ENCODE assay signal across 30 cellular contexts in genomic region chr1:222555992-222556615, GRCh38. TPM values are rescaled to one million over a fixed set of nuclear protein-coding genes. Genes with fewer than 3 reads are reported as not detected.
DNase-seq lines count a peak whose midpoint lies in the region; ATAC-seq, FAIRE-seq and TF ChIP-seq lines count a peak whose summit lies in the region.
"Had no signal": no experiment of that assay in that cellular context is flagged by ENCODE, and none has a peak within 500 bp of the region (broad histone marks: within the 10 kb centered on the region; RNA-seq: fewer than 3 reads in every experiment).

No MANE protein-coding gene starts in this region.

- TF ChIP-seq CTCF in D721Med (IDR thresholded peaks at IDR 0.05; ENCODE audit: insufficient read depth, missing control alignments): no peak

- peak overlapping the region; percentile 10 for H3K27ac Mint-ChIP-seq in activated T-helper 17 cell treated with anti-CD3 and anti-CD28 coated beads, Interleukin-2, amount 50 U/mL, for 72 hours
- peak overlapping the region in 2 of 10 donors; percentile 53 to 75 for H3K27ac Mint-ChIP-seq in naive thymus-derived CD8-positive, alpha-beta T cell
- H3K27ac Mint-ChIP-seq: activated B cell treated with CpG ODN at 0.5 μM for 24 hours; activated CD4-positive, alpha-beta T cell treated with anti-CD3 and anti-CD28 coated beads, Interleukin-2, amount 10 ng/mL, durations not matched to agents 7 days and 5 days; neural progenitor cell had no signal

- no peaks in the 10 kb centered on the region for H3K4me1 Mint-ChIP-seq in activated T-helper 17 cell treated with anti-CD3 and anti-CD28 coated beads, Interleukin-2, amount 50 U/mL, for 72 hours
- peaks cover 0 to 3% (median 0%) of the 10 kb centered on the region in 4 donors for H3K4me1 Mint-ChIP-seq in naive thymus-derived CD8-positive, alpha-beta T cell
- H3K4me1 Mint-ChIP-seq: activated CD4-positive, alpha-beta T cell treated with anti-CD3 and anti-CD28 coated beads, Interleukin-2, amount 10 ng/mL, durations not matched to agents 7 days and 5 days; H9 had no signal

- H3K27me3 Mint-ChIP-seq in activated T-helper 17 cell treated with anti-CD3 and anti-CD28 coated beads, Interleukin-2, amount 50 U/mL, for 72 hours: no peaks in the 10 kb centered on the region
- no peaks in the 10 kb centered on the region for H3K27me3 Mint-ChIP-seq in naive thymus-derived CD8-positive, alpha-beta T cell
- H3K27me3 Mint-ChIP-seq: activated B cell treated with CpG ODN at 0.5 μM for 24 hours; activated CD4-positive, alpha-beta T cell treated with anti-CD3 and anti-CD28 coated beads, Interleukin-2, amount 10 ng/mL, durations not matched to agents 7 days and 5 days had no signal

- no peak overlapping the region for H3K4me3 Mint-ChIP-seq in activated T-helper 17 cell treated with anti-CD3 and anti-CD28 coated beads, Interleukin-2, amount 50 U/mL, for 72 hours
- H3K4me3 Mint-ChIP-seq in naive thymus-derived CD8-positive, alpha-beta T cell: no peak overlapping the region
- H3K4me3 Mint-ChIP-seq: activated B cell treated with CpG ODN at 0.5 μM for 24 hours; activated CD4-positive, alpha-beta T cell treated with anti-CD3 and anti-CD28 coated beads, Interleukin-2, amount 10 ng/mL, durations not matched to agents 7 days and 5 days; H9; neural progenitor cell had no signal

- DNase-seq in D721Med (ENCODE audit: insufficient read length, low spot score): no peak
- peak; percentile 56 for DNase-seq in iris pigment epithelial cell (ENCODE audit: low read depth)
- peak; percentile 18 for DNase-seq in non-pigmented ciliary epithelial cell (ENCODE audit: low read depth)
- DNase-seq in NCI-H446 (lab: John Stamatoyannopoulos, UW): no peak
- no peak for DNase-seq in naive thymus-derived CD8-positive, alpha-beta T cell
- DNase-seq in GM19239 (ENCODE audit: insufficient read length, low spot score): no peak
- DNase-seq in T-helper 1 cell: no peak
- DNase-seq: ACHN; activated B cell treated with CpG ODN at 0.5 μM for 24 hours; activated CD4-positive, alpha-beta T cell treated with anti-CD3 and anti-CD28 coated beads, Interleukin-2, amount 10 ng/mL, durations not matched to agents 7 days and 5 days; BE2C; dermis blood vessel endothelial cell; H9; kidney glomerular epithelial cell; NCI-H146; NCI-H345; NCI-H748 treated with DMSO at 0.1 percent for 48 hours; posterior cingulate gyrus; RPMI8226; stimulated activated CD4-positive, alpha-beta T cell treated with anti-CD3 and anti-CD28 coated beads, Interleukin-4, amount 100 ng/mL, for 1 hour; tibial artery had no signal

- H3K36me3 Mint-ChIP-seq in activated T-helper 17 cell treated with anti-CD3 and anti-CD28 coated beads, Interleukin-2, amount 50 U/mL, for 72 hours (ENCODE audit: low read depth): peaks cover 47% of the 10 kb centered on the region
- peaks cover 0 to 56% (median 8%) of the 10 kb centered on the region in 3 donors for H3K36me3 Mint-ChIP-seq in naive thymus-derived CD8-positive, alpha-beta T cell

- no peaks in the 10 kb centered on the region for H3K9me3 Mint-ChIP-seq in activated T-helper 17 cell treated with anti-CD3 and anti-CD28 coated beads, Interleukin-2, amount 50 U/mL, for 72 hours
- H3K9me3 Mint-ChIP-seq in naive thymus-derived CD8-positive, alpha-beta T cell: no peaks in the 10 kb centered on the region
- H3K9me3 Mint-ChIP-seq: activated B cell treated with CpG ODN at 0.5 μM for 24 hours; activated CD4-positive, alpha-beta T cell treated with anti-CD3 and anti-CD28 coated beads, Interleukin-2, amount 10 ng/mL, durations not matched to agents 7 days and 5 days; H9; neural progenitor cell had no signal

- FAIRE-seq in D721Med (lab: Jason Lieb, UNC) (peak; percentile 6), GM19239 (lab: Jason Lieb, UNC) (no peak)
- FAIRE-seq: endometrium, frontal cortex, GM12892 had no signal

- POLR2A ChIA-PET in naive thymus-derived CD8-positive, alpha-beta T cell (lab: Charles Lee): no interaction called here

- ATAC-seq in activated T-helper 17 cell treated with anti-CD3 and anti-CD28 coated beads, Interleukin-2, amount 50 U/mL, for 72 hours (replicated peaks): no peak
- no peak for ATAC-seq in naive thymus-derived CD8-positive, alpha-beta T cell
- ATAC-seq: sciatic nerve had no signal

RNA-seq across cellular contexts. Expression of gene HHIPL2, which starts 8.2 kb away (rescaled TPM):
- total RNA-seq in activated T-helper 17 cell treated with anti-CD3 and anti-CD28 coated beads, Interleukin-2, amount 50 U/mL, for 72 hours: under 1 TPM; 0.32 to 0.56 TPM
- total RNA-seq in naive thymus-derived CD8-positive, alpha-beta T cell: under 1 TPM; 0.47 to 0.60 TPM
- polyA plus RNA-seq in naive thymus-derived CD8-positive, alpha-beta T cell: not detected
- total RNA-seq: dermis blood vessel endothelial cell, lung microvascular endothelial cell, SK-MEL-5, vagina had no signal

RNA-seq across cellular contexts. Expression of gene TAF1A, which starts 33.6 kb away (rescaled TPM):
- total RNA-seq in activated T-helper 17 cell treated with anti-CD3 and anti-CD28 coated beads, Interleukin-2, amount 50 U/mL, for 72 hours: 10 to 100 TPM; 13.1 to 19.5 TPM
- total RNA-seq in naive thymus-derived CD8-positive, alpha-beta T cell: 10 to 100 TPM; 13.4 to 16.4 TPM
- 1 to 10 TPM; 2.7 to 5.8 (median 5.5) TPM for polyA plus RNA-seq in naive thymus-derived CD8-positive, alpha-beta T cell

Comparison
In these comparisons a context has a peak if more than half of its experiments do, and no peak if none do; other contexts are left out.
1. DNase-seq: peak in iris pigment epithelial cell (single experiment) and non-pigmented ciliary epithelial cell (single experiment); none in D721Med (single experiment), NCI-H446 (0 of 2), naive thymus-derived CD8-positive, alpha-beta T cell (0 of 10), GM19239 (single experiment) and T-helper 1 cell (0 of 5).